ENCODE assay signal across 9 cellular contexts in the genomic region with DNA sequence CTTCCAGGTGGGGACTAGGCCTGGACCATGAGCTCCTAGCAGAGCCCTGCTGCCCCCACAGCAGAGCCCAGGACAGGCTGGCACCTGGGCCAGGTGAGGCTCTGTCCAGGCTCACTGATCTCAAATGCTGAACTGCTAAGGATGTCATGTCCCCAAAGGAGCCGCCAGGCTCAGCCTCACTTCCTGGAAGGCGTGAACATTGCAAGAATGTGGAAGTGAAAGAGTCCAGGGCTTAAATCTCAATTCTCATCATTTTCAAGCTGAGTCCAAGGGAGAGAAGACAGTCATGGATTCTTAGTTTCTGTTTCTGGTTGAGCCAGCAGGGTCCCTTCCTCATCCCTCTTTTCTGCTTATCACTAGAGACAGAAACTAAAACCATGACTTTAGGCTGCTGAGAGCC. TPM values are rescaled to one million over a fixed set of nuclear protein-coding genes. Genes with fewer than 3 reads are reported as not detected.
DNase-seq lines count a peak whose midpoint lies in the region; ATAC-seq and TF ChIP-seq lines count a peak whose summit lies in the region.
"Had no signal": no experiment of that assay in that cellular context is flagged by ENCODE, and none has a peak within 500 bp of the region (broad histone marks: within the 10 kb centered on the region; RNA-seq: fewer than 3 reads in every experiment).

No MANE protein-coding gene starts in this region.

- H3K4me3 ChIP-seq in lung (no peak overlapping the region), SJCRH30 (no peak overlapping the region)

- CTCF ChIA-PET in CD4-positive, alpha-beta T cell (lab: Charles Lee) = no interaction called here

- H3K4me1 Mint-ChIP-seq in CD4-positive, alpha-beta T cell (ENCODE audit: low read depth) = peaks cover 16% of the 10 kb centered on the region

- H3K9me3 Mint-ChIP-seq in CD4-positive, alpha-beta T cell = no peaks in the 10 kb centered on the region

- no peak overlapping the region for H3K27ac ChIP-seq in CD4-positive, alpha-beta T cell (ENCODE audit: low read depth, low read length)
- H3K27ac ChIP-seq in lung (ENCODE audit: low read depth in 1 of 2, low read length in 1 of 2) (peak overlapping the region in 1 of 2 donors; percentile 52), SJCRH30 (no peak overlapping the region)

- no peak overlapping the region for H3K27ac Mint-ChIP-seq in CD4-positive, alpha-beta T cell

- intact Hi-C loops in CD4-positive, alpha-beta T cell (cut with DNase I, micrococcal nuclease) = no loop called here

- no peaks in the 10 kb centered on the region for H3K36me3 ChIP-seq in lung (ENCODE audit: control insufficient read depth in 2 of 2, insufficient read depth in 2 of 2, low read length in 2 of 2)
- H3K36me3 ChIP-seq in SJCRH30 = no peaks in the 10 kb centered on the region

- POLR2A ChIA-PET in CD4-positive, alpha-beta T cell (lab: Charles Lee) = no interaction called here

- H3K9me3 ChIP-seq in CD4-positive, alpha-beta T cell (ENCODE audit: control insufficient read depth, low read length) = no peaks in the 10 kb centered on the region
- H3K9me3 ChIP-seq in lung (ENCODE audit: control insufficient read depth in 2 of 2, insufficient read depth in 1 of 2, low read length in 1 of 2) (no peaks in the 10 kb centered on the region), SJCRH30 (replicated peaks) (no peaks in the 10 kb centered on the region)

- no peak for TF ChIP-seq CTCF in CD4-positive, alpha-beta T cell (IDR thresholded peaks at IDR 0.05)
- no peak for TF ChIP-seq CTCF in lung (IDR thresholded peaks at IDR 0.05; ENCODE audit: control extremely low read depth, extremely low read depth)

- H3K4me1 ChIP-seq in lung (ENCODE audit: control insufficient read depth in 2 of 2, insufficient read depth in 2 of 2, low read length in 2 of 2) (peaks cover 0 to 15% of the 10 kb centered on the region in 2 donors), SJCRH30 (no peaks in the 10 kb centered on the region)

- H3K27me3 Mint-ChIP-seq in CD4-positive, alpha-beta T cell = peaks cover 23% of the 10 kb centered on the region

- peaks cover 14% of the 10 kb centered on the region for H3K27me3 ChIP-seq in CD4-positive, alpha-beta T cell (ENCODE audit: control insufficient read depth, insufficient read depth, low read length)
- H3K27me3 ChIP-seq in lung (ENCODE audit: control insufficient read depth, insufficient read depth) (no peaks in the 10 kb centered on the region), SJCRH30 (0 out of 2 replicates have a peak, but pooled peaks cover 3% of the 10 kb centered on the region)

- WGBS in lung, 2 donors = 13 to 32% methylated on average over 2 of the region's 2 CpGs

- peak overlapping the region; percentile 49 for H3K4me3 Mint-ChIP-seq in CD4-positive, alpha-beta T cell

- no peak for DNase-seq in CD4-positive, alpha-beta T cell
- peak; percentile 52 for DNase-seq in SKM-1 treated with dmso at 0.1 percent for 144 hours (lab: John Stamatoyannopoulos, UW; ENCODE audit: unreplicated experiment)
- peak; percentile 29 for DNase-seq in lung (ENCODE audit: low spot score)
- DNase-seq in NCI-H774 (lab: John Stamatoyannopoulos, UW) = no peak
- no peak for DNase-seq in SJCRH30
- no peak for DNase-seq in SW480 (ENCODE audit: low spot score)
- DNase-seq: NCI-H1105 had no signal

- no peak for ATAC-seq in CD4-positive, alpha-beta T cell (ENCODE audit: poor library complexity)
- peak; percentile 66 for ATAC-seq in GM21515 (IDR thresholded peaks at IDR 0.05; ENCODE audit: unreplicated experiment)
- ATAC-seq in lung (ENCODE audit: insufficient read depth, low FRiP score) = no peak
- no peak for ATAC-seq in HG02571 (IDR thresholded peaks at IDR 0.05; ENCODE audit: unreplicated experiment)

- H3K36me3 Mint-ChIP-seq in CD4-positive, alpha-beta T cell (ENCODE audit: low read depth) = no peaks in the 10 kb centered on the region

RNA-seq across cellular contexts. Expression of a gene that starts 5.0 kb away (rescaled TPM):
- total RNA-seq in CD4-positive, alpha-beta T cell = not detected
- 1 to 10 TPM in 1 of 2 donors, not detected in 1; 2.4 TPM for total RNA-seq in lung
- polyA plus RNA-seq in lung = 1 to 10 TPM in 1 of 2 donors, under 1 TPM in 1; 0.94 to 2.2 TPM
- not detected in 2 replicates for total RNA-seq in SJCRH30 (2014; rRNA removed; shearing (Covaris generic))

RNA-seq across cellular contexts. Expression of a gene that starts 36.3 kb away (rescaled TPM):
- total RNA-seq in CD4-positive, alpha-beta T cell = 10 to 100 TPM; 71.2 to 71.7 TPM
- total RNA-seq in lung = 1 to 10 TPM; 3.4 to 5.2 TPM
- polyA plus RNA-seq in lung = 1 to 10 TPM; 4.3 to 6.0 TPM
- not detected in 2 replicates for total RNA-seq in SJCRH30 (2014; rRNA removed; shearing (Covaris generic))

RNA-seq across cellular contexts. Expression of a gene that starts 36.4 kb away (rescaled TPM):
- 10 to 100 TPM; 81.8 TPM for total RNA-seq in CD4-positive, alpha-beta T cell
- total RNA-seq in lung = 1 to 10 TPM; 7.4 to 7.6 TPM
- 1 to 10 TPM; 6.1 to 6.8 TPM for polyA plus RNA-seq in lung
- 0.57 TPM in 1 of 2 replicates, not detected in the other for total RNA-seq in SJCRH30 (2014; rRNA removed; shearing (Covaris generic))

Comparison
In these comparisons a context has a peak if more than half of its experiments do, and no peak if none do; other contexts are left out.
1. DNase-seq: peak in SKM-1 treated with dmso at 0.1 percent for 144 hours (single experiment) and lung (single experiment); none in CD4-positive, alpha-beta T cell (0 of 10), NCI-H774 (single experiment), SJCRH30 (0 of 2) and SW480 (single experiment).
2. RNA of a gene that starts 36.3 kb away (total RNA-seq): 71.2 to 71.7 TPM in CD4-positive, alpha-beta T cell; 3.4 to 5.2 TPM in lung and not detected in SJCRH30; every median in the first group is over 10 times any median in the second.
3. RNA of a gene that starts 36.4 kb away (total RNA-seq): 81.8 TPM in CD4-positive, alpha-beta T cell; 7.4 to 7.6 TPM in lung and 0.57 TPM in SJCRH30; every median in the first group is over 4 times any median in the second.